ENCODE assay signal across 25 cellular contexts in the genomic region with DNA sequence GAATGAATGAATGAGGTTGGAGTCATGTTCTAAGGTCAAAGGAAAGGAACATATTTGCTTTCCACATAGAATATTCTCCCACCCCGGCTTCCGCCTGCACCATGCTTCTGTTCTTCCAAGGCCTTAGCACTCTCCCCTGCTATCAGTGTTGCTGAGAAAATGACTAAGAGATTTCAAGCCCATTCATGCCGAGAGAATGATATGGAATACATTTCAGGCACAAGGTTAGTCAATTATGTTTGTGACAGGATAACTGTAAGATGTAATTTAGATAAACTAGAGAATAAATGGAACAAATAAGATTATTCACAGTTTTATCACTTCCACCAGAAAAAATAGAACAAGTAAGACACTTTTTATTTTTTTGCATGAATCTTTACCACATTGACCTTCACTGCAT.
DNase-seq lines count a peak whose midpoint lies in the region; FAIRE-seq and TF ChIP-seq lines count a peak whose summit lies in the region.
"Had no signal": no experiment of that assay in that cellular context is flagged by ENCODE, and none has a peak within 500 bp of the region (broad histone marks: within the 10 kb centered on the region; RNA-seq: fewer than 3 reads in every experiment).

No MANE protein-coding gene starts in this region.

- no peak overlapping the region for H2AFZ ChIP-seq in keratinocyte (ENCODE audit: control insufficient read depth, low read length)

- CTCF ChIA-PET in HEK293T (lab: Yijun Ruan, JAX) = no interaction called here

- no peaks in the 10 kb centered on the region for H3K9me1 ChIP-seq in keratinocyte (ENCODE audit: control insufficient read depth, extremely low read depth, insufficient read depth, low read length)

- H3K4me2 ChIP-seq in keratinocyte (ENCODE audit: control insufficient read depth, extremely low read depth, insufficient read depth, low read depth, low read length) = peak overlapping the region; percentile 16
- H3K4me2 ChIP-seq: BLaER1 had no signal

- peaks cover 8% of the 10 kb centered on the region for H3K4me1 ChIP-seq in keratinocyte (ENCODE audit: control insufficient read depth, extremely low read depth, insufficient read depth, low read length)
- H3K4me1 ChIP-seq: BLaER1 had no signal

- dilution Hi-C loops in keratinocyte (cut with MboI; ENCODE audit: extremely low pct_ligation_motif_present, low sequenced_read_pairs) = no loop called here

- no peaks in the 10 kb centered on the region for H4K20me1 ChIP-seq in keratinocyte (ENCODE audit: control insufficient read depth, extremely low read depth, insufficient read depth, low read length)
- H4K20me1 ChIP-seq: BLaER1 had no signal

- no peak overlapping the region for H3K9ac ChIP-seq in keratinocyte (ENCODE audit: control insufficient read depth, extremely low read depth, insufficient read depth, low read length)
- H3K9ac ChIP-seq: BLaER1 had no signal

- DNase-seq in amniotic epithelial cell (ENCODE audit: low read depth) = peak; percentile 28
- DNase-seq in epithelial cell of esophagus (ENCODE audit: low read depth) = peak; percentile 16
- no peak for DNase-seq in keratinocyte (ENCODE audit: low read depth, low spot score)
- no peak for DNase-seq in GDM1 (lab: John Stamatoyannopoulos, UW)
- DNase-seq in HEK293T (ENCODE audit: extremely low spot score) = no peak
- DNase-seq in stimulated activated CD4-positive, alpha-beta T cell treated with anti-CD3 and anti-CD28 coated beads, Interleukin-4, amount 100 ng/mL, for 1 hour = no peak
- DNase-seq: 8988T; ACHN; BE2C; C1 segment of cervical spinal cord; CD4-positive, alpha-beta memory T cell; CD4-positive, CD25-positive, alpha-beta regulatory T cell; CD8-positive, alpha-beta memory T cell; COR-L47; DMS 273 treated with DMSO at 0.1 percent for 48 hours; DMS153; DMS53; DMS79; DND-41; EL; GF-D8 had no signal

- H3K36me3 ChIP-seq in keratinocyte (ENCODE audit: control insufficient read depth in 2 of 2, extremely low read depth in 1 of 2, insufficient read depth in 2 of 2, low read length in 2 of 2) = no peaks in the 10 kb centered on the region
- H3K36me3 ChIP-seq: BE2C, BLaER1 had no signal

- no peak overlapping the region for H3K27ac ChIP-seq in keratinocyte (ENCODE audit: control insufficient read depth, insufficient read depth, low read length)
- H3K27ac ChIP-seq: BLaER1 had no signal

- no peak for TF ChIP-seq CTCF in epithelial cell of esophagus (IDR thresholded peaks at IDR 0.05; ENCODE audit: insufficient read depth, low read depth, low read length, missing control alignments)
- no peak for TF ChIP-seq CTCF in keratinocyte (optimal IDR thresholded peaks at IDR 0.05 in 1 of 3, IDR thresholded peaks at IDR 0.05 in 1 of 3, conservative IDR thresholded peaks at IDR 0.05 in 1 of 3; ENCODE audit: extremely low read depth in 1 of 3, insufficient read depth in 2 of 3, low read length in 3 of 3)

- no peaks in the 10 kb centered on the region for H3K27me3 ChIP-seq in keratinocyte (ENCODE audit: control insufficient read depth, extremely low read depth, insufficient read depth, low read length)
- H3K27me3 ChIP-seq: BE2C, BLaER1 had no signal

- FAIRE-seq in keratinocyte (lab: Jason Lieb, UNC) = peak; percentile 34
- FAIRE-seq: A204.1, GM12891, GM19239 had no signal

- H3K9me3 ChIP-seq in keratinocyte (ENCODE audit: control insufficient read depth, low read depth, low read length) = no peaks in the 10 kb centered on the region
- H3K9me3 ChIP-seq: BE2C, BLaER1 had no signal

- POLR2A ChIA-PET in HEK293T (lab: Yijun Ruan, JAX) = no interaction called here

- H3K4me3 ChIP-seq in epithelial cell of esophagus (ENCODE audit: low read length) (no peak overlapping the region), keratinocyte (ENCODE audit: control insufficient read depth in 2 of 3, extremely low read depth in 1 of 3, insufficient read depth in 2 of 3, low read depth in 1 of 3, low read length in 3 of 3) (no peak overlapping the region)
- H3K4me3 ChIP-seq: BLaER1 had no signal

- H3K79me2 ChIP-seq in keratinocyte (ENCODE audit: control insufficient read depth, insufficient read depth, low read length) = no peaks in the 10 kb centered on the region

TF ChIP-seq in HEK293T, 16 proteins besides CTCF, POLR2A, EP300 and RAD21:
- no peak for TF ChIP-seq FOXA1 (IDR thresholded peaks at IDR 0.05)
- no peak for TF ChIP-seq SP1 (IDR thresholded peaks at IDR 0.05)
- TF ChIP-seq BHLHE40 (IDR thresholded peaks at IDR 0.05; ENCODE audit: borderline replicate concordance) = no peak
- no peak for TF ChIP-seq ZNF384 (IDR thresholded peaks at IDR 0.05)
- TF ChIP-seq HDGF (IDR thresholded peaks at IDR 0.05; ENCODE audit: borderline replicate concordance) = no peak
- TF ChIP-seq ARNT (IDR thresholded peaks at IDR 0.05) = no peak
- no peak for TF ChIP-seq LEF1 (IDR thresholded peaks at IDR 0.05; ENCODE audit: borderline replicate concordance)
- TF ChIP-seq FOXK2 (IDR thresholded peaks at IDR 0.05) = no peak
- TF ChIP-seq, protein P1, sequence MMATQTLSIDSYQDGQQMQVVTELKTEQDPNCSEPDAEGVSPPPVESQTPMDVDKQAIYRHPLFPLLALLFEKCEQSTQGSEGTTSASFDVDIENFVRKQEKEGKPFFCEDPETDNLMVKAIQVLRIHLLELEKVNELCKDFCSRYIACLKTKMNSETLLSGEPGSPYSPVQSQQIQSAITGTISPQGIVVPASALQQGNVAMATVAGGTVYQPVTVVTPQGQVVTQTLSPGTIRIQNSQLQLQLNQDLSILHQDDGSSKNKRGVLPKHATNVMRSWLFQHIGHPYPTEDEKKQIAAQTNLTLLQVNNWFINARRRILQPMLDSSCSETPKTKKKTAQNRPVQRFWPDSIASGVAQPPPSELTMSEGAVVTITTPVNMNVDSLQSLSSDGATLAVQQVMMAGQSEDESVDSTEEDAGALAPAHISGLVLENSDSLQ (IDR thresholded peaks at IDR 0.05) = no peak

Comparison
In these comparisons a context has a peak if more than half of its experiments do, and no peak if none do; other contexts are left out.
1. DNase-seq: peak in amniotic epithelial cell (single experiment) and epithelial cell of esophagus (single experiment); none in keratinocyte (single experiment), GDM1 (single experiment), HEK293T (single experiment) and stimulated activated CD4-positive, alpha-beta T cell treated with anti-CD3 and anti-CD28 coated beads, Interleukin-4, amount 100 ng/mL, for 1 hour (single experiment).